Comparison of ENCODE assay signal across 7 cellular contexts in genomic region chr1:40862008-40862863, GRCh38. TPM values are rescaled to one million over a fixed set of nuclear protein-coding genes. Genes with fewer than 3 reads are reported as not detected.
A peak's percentile ranks its signal among the peaks of the same experiment; 100 is the strongest.
DNase-seq lines count a peak whose midpoint lies in the region; ATAC-seq, FAIRE-seq and TF ChIP-seq lines count a peak whose summit lies in the region.

CITED4 (minus strand) TSS chr1:40862363; CDS start chr1:40862127, 236 bp downstream.

- intact Hi-C loops in mammary epithelial cell (cut with micrococcal nuclease): loop anchor here (1.0 kb wide), 2 partner anchors 37 to 87 kb away; no protein-coding TSS in a partner anchor

- H3K4me2 ChIP-seq in mammary epithelial cell (ENCODE audit: insufficient read depth, low read depth, low read length): peak within 1 kb of the TSS; percentile 98

- H4K20me1 ChIP-seq in mammary epithelial cell (ENCODE audit: insufficient read depth, low read length): no peaks in the 10 kb centered on the region

- CTCF ChIA-PET in mammary epithelial cell (lab: Charles Lee; ENCODE audit: low non-redundant PET): interaction anchor here (0.6 to 1.7 kb wide), 4 partner anchors 27 to 89 kb away, joined by 3 to 51 read pairs (median 4); no protein-coding TSS in a partner anchor

- DNase-seq in NCI-H2081 treated with DMSO at 0.1 percent for 48 hours (lab: John Stamatoyannopoulos, UW): peak; percentile 48
- peak; percentile 13 for DNase-seq in WERI-Rb-1
- DNase-seq in mammary epithelial cell: peak; percentile 95
- peak; percentile 95 for DNase-seq in small intestine

- 4% methylated on average over 9 of the region's 75 CpGs for WGBS in mammary epithelial cell (ENCODE audit: low coverage, missing lambda C conversion rate)
- WGBS in small intestine, 3 donors: 1 to 2% (median 1%) methylated on average over 44 to 75 of the region's 75 CpGs

- peaks cover 20% of the 10 kb centered on the region for H3K79me2 ChIP-seq in mammary epithelial cell (ENCODE audit: insufficient read depth, low read length)

- dilution Hi-C loops in mammary epithelial cell (cut with HindIII; ENCODE audit: low sequenced_read_pairs): no loop called here

- ATAC-seq in GM18517 (IDR thresholded peaks at IDR 0.05; ENCODE audit: unreplicated experiment): peak; percentile 83
- ATAC-seq in HG03025 (IDR thresholded peaks at IDR 0.05; ENCODE audit: low FRiP score, unreplicated experiment): peak; percentile 73

- no peak within 1 kb of the TSS for H3K4me3 ChIP-seq in WERI-Rb-1 (ENCODE audit: low read depth, low read length)
- peak within 1 kb of the TSS; percentile 59 to 82 (median 62) for H3K4me3 ChIP-seq in mammary epithelial cell (replicated peaks in 1 of 3; ENCODE audit: insufficient read depth in 1 of 3, low read depth in 2 of 3, low read length in 3 of 3)
- H3K4me3 ChIP-seq in iPS-20b (ENCODE audit: low read length): peak within 1 kb of the TSS; percentile 64
- H3K4me3 ChIP-seq in small intestine (ENCODE audit: low read depth in 1 of 2, low read length in 2 of 2): peak within 1 kb of the TSS; percentile 36 to 70

- H3K9ac ChIP-seq in mammary epithelial cell (ENCODE audit: insufficient read depth, low read length) (peak within 1 kb of the TSS; percentile 76), iPS-20b (ENCODE audit: low read depth, low read length) (peak within 1 kb of the TSS; percentile 72)

- H3K4me1 ChIP-seq in mammary epithelial cell (ENCODE audit: insufficient read depth, low read length): peaks cover 28% of the 10 kb centered on the region
- peaks cover 7% of the 10 kb centered on the region; the same call in 1 of the 2 replicates for H3K4me1 ChIP-seq in iPS-20b (ENCODE audit: insufficient read depth, low read length)
- H3K4me1 ChIP-seq in small intestine (ENCODE audit: control insufficient read depth in 2 of 2, insufficient read depth in 1 of 2, low read depth in 1 of 2, low read length in 1 of 2): peaks cover 0 to 2% of the 10 kb centered on the region in 2 donors

- H2AFZ ChIP-seq in mammary epithelial cell (ENCODE audit: low read depth, low read length): peak within 1 kb of the TSS; percentile 57

- FAIRE-seq in small intestine (lab: Jason Lieb, UNC): no peak

- in situ Hi-C loops in mammary epithelial cell (cut with MboI; ENCODE audit: low sequenced_read_pairs in 2 of 2): no loop called here

- TF ChIP-seq CTCF in WERI-Rb-1 (IDR thresholded peaks at IDR 0.05; ENCODE audit: low read depth, low read length) (no peak), mammary epithelial cell (conservative IDR thresholded peaks at IDR 0.05 in 1 of 2, IDR thresholded peaks at IDR 0.05 in 1 of 2; ENCODE audit: extremely low read depth in 1 of 2, insufficient read depth in 1 of 2, low read depth in 1 of 2, low read length in 2 of 2) (peak; percentile 36 to 47)

- no peaks in the 10 kb centered on the region for H3K36me3 ChIP-seq in WERI-Rb-1
- H3K36me3 ChIP-seq in mammary epithelial cell (ENCODE audit: insufficient read depth, low read length): no peaks in the 10 kb centered on the region
- no peaks in the 10 kb centered on the region for H3K36me3 ChIP-seq in iPS-20b (ENCODE audit: insufficient read depth, low read depth, low read length)
- no peaks in the 10 kb centered on the region for H3K36me3 ChIP-seq in small intestine (ENCODE audit: control insufficient read depth in 2 of 2, insufficient read depth in 2 of 2, low read length in 2 of 2)

- BruUV-seq in mammary epithelial cell (replicated peaks; lab: Mats Ljungman, UMichigan): TSS peak; percentile 77

- H3K27me3 ChIP-seq in WERI-Rb-1 (ENCODE audit: insufficient read depth, low read depth, severe bottlenecking) (no peaks in the 10 kb centered on the region), mammary epithelial cell (ENCODE audit: insufficient read depth, low read length) (no peaks in the 10 kb centered on the region), iPS-20b (ENCODE audit: insufficient read depth, low read length) (peaks cover 38% of the 10 kb centered on the region), small intestine (ENCODE audit: control insufficient read depth in 2 of 2, insufficient read depth in 2 of 2, low read length in 2 of 2) (peaks cover 0 to 3% of the 10 kb centered on the region in 2 donors)

- H3K9me3 ChIP-seq in WERI-Rb-1 (ENCODE audit: severe bottlenecking) (no peaks in the 10 kb centered on the region), mammary epithelial cell (replicated peaks; ENCODE audit: insufficient read depth, low read length) (no peaks in the 10 kb centered on the region), iPS-20b (ENCODE audit: insufficient read depth, low read depth, low read length) (no peaks in the 10 kb centered on the region), small intestine (ENCODE audit: control insufficient read depth, low read depth) (no peaks in the 10 kb centered on the region)

- H3K27ac ChIP-seq in WERI-Rb-1 (no peak within 1 kb of the TSS), mammary epithelial cell (ENCODE audit: insufficient read depth, low read depth, low read length) (peak within 1 kb of the TSS; percentile 52), iPS-20b (ENCODE audit: low read length) (no peak within 1 kb of the TSS), small intestine (ENCODE audit: low read depth in 1 of 2, low read length in 1 of 2) (peak within 1 kb of the TSS; percentile 60 to 91)

RNA-seq across cellular contexts. Expression of gene CITED4, which starts in this region (rescaled TPM):
- 100 to 1,000 TPM in 1 of 2 donors, 10 to 100 TPM in 1; 54.8 to 140 TPM for total RNA-seq in mammary epithelial cell
- polyA plus RNA-seq in mammary epithelial cell (27.5 TPM), small intestine (1 to 10 TPM in 1 of 3 donors, under 1 TPM in 1, not detected in 1; 0.54 to 2.7 TPM)
- polyA minus RNA-seq in mammary epithelial cell: 24.0 TPM

Comparison
In these comparisons a context has a peak if more than half of its experiments do, and no peak if none do; other contexts are left out.
1. DNase-seq: peak in every context shown above with its lines; median percentile 95 in mammary epithelial cell; 95 in small intestine; 48 in NCI-H2081 treated with DMSO at 0.1 percent for 48 hours; 13 in WERI-Rb-1.
2. H3K27ac ChIP-seq: peak in mammary epithelial cell (single experiment) and small intestine (2 of 2); none in WERI-Rb-1 (single experiment) and iPS-20b (single experiment).